In genomic region chr2:216108967-216109921, GRCh38 we compare ENCODE assay signal across 8 cellular contexts. TPM values are rescaled to one million over a fixed set of nuclear protein-coding genes. Genes with fewer than 3 reads are reported as not detected.
DNase-seq lines count a peak whose midpoint lies in the region; ATAC-seq and TF ChIP-seq lines count a peak whose summit lies in the region.

Gene XRCC5, plus strand, starts transcription at chr2:216109348. Its CDS starts 89 bp downstream, at chr2:216109437.

- peaks cover 3% of the 10 kb centered on the region for H3K27me3 Mint-ChIP-seq in activated naive CD8-positive, alpha-beta T cell treated with anti-CD3 and anti-CD28 coated beads, Interleukin-2, amount 50 U/mL, for 24 hours

- no peaks in the 10 kb centered on the region for H3K9me3 Mint-ChIP-seq in activated naive CD8-positive, alpha-beta T cell treated with anti-CD3 and anti-CD28 coated beads, Interleukin-2, amount 50 U/mL, for 24 hours

- H3K9me3 ChIP-seq in ovary = no peaks in the 10 kb centered on the region
- H3K9me3 ChIP-seq in thymus (ENCODE audit: control insufficient read depth) = no peaks in the 10 kb centered on the region

- H3K27ac Mint-ChIP-seq in activated naive CD8-positive, alpha-beta T cell treated with anti-CD3 and anti-CD28 coated beads, Interleukin-2, amount 50 U/mL, for 24 hours = peak within 1 kb of the TSS; percentile 99

- H3K4me1 Mint-ChIP-seq in activated naive CD8-positive, alpha-beta T cell treated with anti-CD3 and anti-CD28 coated beads, Interleukin-2, amount 50 U/mL, for 24 hours = peaks cover 53% of the 10 kb centered on the region

- H3K27ac ChIP-seq in ovary (peak within 1 kb of the TSS; percentile 30 to 66), thymus (ENCODE audit: low read depth) (peak within 1 kb of the TSS; percentile 85)

- TF ChIP-seq POLR2A in ovary (IDR thresholded peaks at IDR 0.05) = peak; percentile 38

- peaks cover 2% of the 10 kb centered on the region for H3K4me1 ChIP-seq in ovary (ENCODE audit: insufficient read depth)
- H3K4me1 ChIP-seq in thymus (ENCODE audit: control insufficient read depth, insufficient read depth, low read length) = peaks cover 10% of the 10 kb centered on the region

- H3K36me3 ChIP-seq in ovary (no peaks in the 10 kb centered on the region), thymus (ENCODE audit: control insufficient read depth, insufficient read depth) (peaks cover 11% of the 10 kb centered on the region)

- peak within 1 kb of the TSS; percentile 100 for H3K4me3 Mint-ChIP-seq in activated naive CD8-positive, alpha-beta T cell treated with anti-CD3 and anti-CD28 coated beads, Interleukin-2, amount 50 U/mL, for 24 hours

- intact Hi-C loops in Right ventricle myocardium inferior (cut with DNase I) (no loop called here), ovary (cut with DNase I) (no loop called here)

- H3K27me3 ChIP-seq in ovary (no peaks in the 10 kb centered on the region), thymus (ENCODE audit: control insufficient read depth, insufficient read depth) (no peaks in the 10 kb centered on the region)

- peak; percentile 61 for ATAC-seq in HG02840 (IDR thresholded peaks at IDR 0.05; ENCODE audit: low FRiP score, unreplicated experiment)
- peak; percentile 84 for ATAC-seq in activated naive CD8-positive, alpha-beta T cell treated with anti-CD3 and anti-CD28 coated beads, Interleukin-2, amount 50 U/mL, for 24 hours
- peak; percentile 96 for ATAC-seq in Right ventricle myocardium inferior

- WGBS in ovary, 3 donors = 0% methylated on average over 57 of the region's 57 CpGs
- under 1% methylated on average over 57 of the region's 57 CpGs for WGBS in thymus

- DNase-seq in GM12865 (ENCODE audit: low read depth) (peak; percentile 99), NCI-H1436 treated with DMSO at 0.1 percent for 48 hours (lab: John Stamatoyannopoulos, UW) (peak; percentile 87), T follicular helper cell (ENCODE audit: low read depth) (peak; percentile 94), Right ventricle myocardium inferior (ENCODE audit: missing footprints) (peak; percentile 97), ovary (peak; percentile 94 to 99 (median 98))
- DNase-seq in activated naive CD8-positive, alpha-beta T cell treated with anti-CD3 and anti-CD28 coated beads, Interleukin-2, amount 50 U/mL, for 24 hours = peak; percentile 99

- H3K36me3 Mint-ChIP-seq in activated naive CD8-positive, alpha-beta T cell treated with anti-CD3 and anti-CD28 coated beads, Interleukin-2, amount 50 U/mL, for 24 hours (ENCODE audit: low read depth) = peaks cover 49% of the 10 kb centered on the region

- peak; percentile 73 for TF ChIP-seq EP300 in ovary (IDR thresholded peaks at IDR 0.05)

- TF ChIP-seq CTCF in GM12865 (IDR thresholded peaks at IDR 0.05; ENCODE audit: insufficient read depth, low read depth, low read length, missing control alignments) (no peak), ovary (IDR thresholded peaks at IDR 0.05) (no peak)

- H3K4me3 ChIP-seq in GM12865 (ENCODE audit: low read depth, low read length) (peak within 1 kb of the TSS; percentile 76), ovary (peak within 1 kb of the TSS; percentile 76), thymus (ENCODE audit: low read length) (peak within 1 kb of the TSS; percentile 60)

RNA-seq across cellular contexts. Expression of gene XRCC5, which starts in this region (rescaled TPM):
- total RNA-seq in Right ventricle myocardium inferior = 113 TPM
- total RNA-seq in ovary = 100 to 1,000 TPM; 109 to 223 (median 206) TPM
- 100 to 1,000 TPM; 110 to 216 TPM for polyA plus RNA-seq in ovary
- 113 TPM for polyA plus RNA-seq in thymus

Comparison
In these comparisons a context has a peak if more than half of its experiments do, and no peak if none do; other contexts are left out.
1. Peak in every context shown above with its lines: DNase-seq, ATAC-seq, H3K4me3 ChIP-seq and H3K27ac ChIP-seq.